ENCODE assay signal across 8 cellular contexts in genomic region chr7:83468251-83468739, GRCh38.
DNase-seq lines count a peak whose midpoint lies in the region; ATAC-seq lines count a peak whose summit lies in the region.

No MANE protein-coding gene starts in this region.

- ATAC-seq in GM18511 (IDR thresholded peaks at IDR 0.05; ENCODE audit: unreplicated experiment) = peak; percentile 98
- ATAC-seq in HG02981 (IDR thresholded peaks at IDR 0.05; ENCODE audit: unreplicated experiment) = peak; percentile 98

- DNase-seq in AG08396 (ENCODE audit: low spot score) (peak; percentile 82), NCI-H1436 treated with DMSO at 0.1 percent for 48 hours (lab: John Stamatoyannopoulos, UW) (peak; percentile 31), amniotic stem cell (lab: John Stamatoyannopoulos, UW) (peak; percentile 94), hepatic stellate cell (ENCODE audit: low spot score) (peak; percentile 73), smooth muscle cell of the brain vasculature (ENCODE audit: low read depth, low spot score) (peak; percentile 91), NCI-H1930 (lab: John Stamatoyannopoulos, UW) (no peak)

Comparison
In these comparisons a context has a peak if more than half of its experiments do, and no peak if none do; other contexts are left out.
1. DNase-seq: peak in AG08396 (single experiment), NCI-H1436 treated with DMSO at 0.1 percent for 48 hours (single experiment), amniotic stem cell (single experiment), hepatic stellate cell (single experiment) and smooth muscle cell of the brain vasculature (single experiment); none in NCI-H1930 (0 of 2).